Comparison of ENCODE assay signal across 8 cellular contexts in the genomic region with DNA sequence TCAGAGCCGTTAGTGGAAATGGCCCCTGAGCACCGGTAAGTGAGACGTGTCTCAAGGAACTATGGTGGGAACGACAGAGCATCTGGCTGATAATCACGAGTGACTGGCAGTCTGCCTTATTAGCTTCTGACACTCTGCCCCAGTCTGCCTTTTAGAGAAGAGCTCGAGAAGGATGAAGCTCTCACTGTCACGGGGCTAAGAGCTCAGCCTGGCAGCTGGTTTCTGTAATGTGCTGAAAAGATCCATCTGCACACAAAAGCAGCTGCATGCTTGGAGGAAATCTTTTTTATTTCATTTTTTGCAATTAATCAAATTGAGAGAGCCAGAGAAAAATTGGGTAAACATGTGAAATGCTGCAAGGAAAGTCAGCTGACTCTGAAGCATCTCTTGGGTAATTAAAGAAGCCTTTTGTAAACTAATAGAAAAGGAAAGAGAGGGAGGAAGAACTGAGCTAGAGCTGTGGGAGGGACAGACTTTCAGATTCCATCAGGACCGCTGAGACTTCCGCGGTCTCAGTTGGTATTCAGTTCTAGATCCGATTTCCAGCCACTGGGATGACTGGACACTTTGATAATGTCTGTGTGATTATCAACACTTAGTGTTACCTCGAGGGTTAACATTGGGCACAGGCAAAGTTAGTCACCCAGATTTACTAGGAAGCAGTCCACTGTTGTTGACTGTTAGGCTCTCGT. TPM values are rescaled to one million over a fixed set of nuclear protein-coding genes. Genes with fewer than 3 reads are reported as not detected.
DNase-seq lines count a peak whose midpoint lies in the region; ATAC-seq lines count a peak whose summit lies in the region.

No MANE protein-coding gene starts in this region.

- H3K9me3 Mint-ChIP-seq in dendritic cell treated with granulocyte-macrophage colony-stimulating factor and Interleukin-4, amounts not matched to agents 40 ng/mL and 50 ng/mL, for 4 days: no peaks in the 10 kb centered on the region
- H3K9me3 Mint-ChIP-seq in naive thymus-derived CD8-positive, alpha-beta T cell: peaks cover 0 to 17% (median 0%) of the 10 kb centered on the region in 9 donors

- peaks cover 94% of the 10 kb centered on the region for H3K4me1 Mint-ChIP-seq in dendritic cell treated with granulocyte-macrophage colony-stimulating factor and Interleukin-4, amounts not matched to agents 40 ng/mL and 50 ng/mL, for 4 days (ENCODE audit: low read depth)
- peaks cover 62 to 97% (median 94%) of the 10 kb centered on the region in 4 donors for H3K4me1 Mint-ChIP-seq in naive thymus-derived CD8-positive, alpha-beta T cell

- DNase-seq in stimulated activated CD4-positive, alpha-beta T cell treated with anti-CD3 and anti-CD28 coated beads, Interleukin-15, amount 100 ng/mL, for 24 hours: peak; percentile 67
- no peak for DNase-seq in stimulated activated CD4-positive, alpha-beta T cell treated with anti-CD3 and anti-CD28 coated beads, Interleukin-4, amount 100 ng/mL, for 1 hour
- peak; percentile 74 for DNase-seq in OCI-M1 (lab: John Stamatoyannopoulos, UW)
- DNase-seq in naive thymus-derived CD8-positive, alpha-beta T cell: no peak
- DNase-seq in OCI-M2 (lab: John Stamatoyannopoulos, UW; ENCODE audit: unreplicated experiment): no peak

- peak overlapping the region; percentile 37 for H3K4me3 Mint-ChIP-seq in dendritic cell treated with granulocyte-macrophage colony-stimulating factor and Interleukin-4, amounts not matched to agents 40 ng/mL and 50 ng/mL, for 4 days
- H3K4me3 Mint-ChIP-seq in naive thymus-derived CD8-positive, alpha-beta T cell: peak overlapping the region; percentile 26 to 75 (median 72)

- intact Hi-C loops in dendritic cell treated with granulocyte-macrophage colony-stimulating factor and Interleukin-4, amounts not matched to agents 40 ng/mL and 50 ng/mL, for 4 days (cut with micrococcal nuclease): no loop called here

- H3K27me3 Mint-ChIP-seq in dendritic cell treated with granulocyte-macrophage colony-stimulating factor and Interleukin-4, amounts not matched to agents 40 ng/mL and 50 ng/mL, for 4 days: no peaks in the 10 kb centered on the region
- H3K27me3 Mint-ChIP-seq in naive thymus-derived CD8-positive, alpha-beta T cell: no peaks in the 10 kb centered on the region

- peak; percentile 56 for ATAC-seq in HG02840 (IDR thresholded peaks at IDR 0.05; ENCODE audit: low FRiP score, unreplicated experiment)
- ATAC-seq in naive thymus-derived CD8-positive, alpha-beta T cell: no peak
- ATAC-seq in HG03457 (IDR thresholded peaks at IDR 0.05; ENCODE audit: unreplicated experiment): no peak

- peak overlapping the region; percentile 81 for H3K27ac Mint-ChIP-seq in dendritic cell treated with granulocyte-macrophage colony-stimulating factor and Interleukin-4, amounts not matched to agents 40 ng/mL and 50 ng/mL, for 4 days
- H3K27ac Mint-ChIP-seq in naive thymus-derived CD8-positive, alpha-beta T cell: peak overlapping the region; percentile 66 to 99 (median 96)

- peaks cover 88% of the 10 kb centered on the region for H3K36me3 Mint-ChIP-seq in dendritic cell treated with granulocyte-macrophage colony-stimulating factor and Interleukin-4, amounts not matched to agents 40 ng/mL and 50 ng/mL, for 4 days (ENCODE audit: low read depth)
- peaks cover 7 to 38% (median 18%) of the 10 kb centered on the region in 3 donors for H3K36me3 Mint-ChIP-seq in naive thymus-derived CD8-positive, alpha-beta T cell

- POLR2A ChIA-PET in naive thymus-derived CD8-positive, alpha-beta T cell (lab: Charles Lee): interaction anchor here (0.9 to 3.0 kb wide), 6 partner anchors 11 to 55 kb away, joined by 4 to 28 read pairs (median 6); a partner anchor contains a TSS

RNA-seq across cellular contexts. Expression of a gene that starts 24.4 kb away (rescaled TPM):
- total RNA-seq in naive thymus-derived CD8-positive, alpha-beta T cell: 100 to 1,000 TPM in 1 of 2 experiments, 10 to 100 TPM in 1; 99.9 to 108 TPM
- polyA plus RNA-seq in naive thymus-derived CD8-positive, alpha-beta T cell: 100 to 1,000 TPM in 2 of 3 donors, 10 to 100 TPM in 1; 89.2 to 148 (median 105) TPM

Comparison
In these comparisons a context has a peak if more than half of its experiments do, and no peak if none do; other contexts are left out.
1. DNase-seq: peak in stimulated activated CD4-positive, alpha-beta T cell treated with anti-CD3 and anti-CD28 coated beads, Interleukin-15, amount 100 ng/mL, for 24 hours (single experiment) and OCI-M1 (single experiment); none in stimulated activated CD4-positive, alpha-beta T cell treated with anti-CD3 and anti-CD28 coated beads, Interleukin-4, amount 100 ng/mL, for 1 hour (single experiment), naive thymus-derived CD8-positive, alpha-beta T cell (0 of 10) and OCI-M2 (single experiment).